1 cellular context compared by ENCODE assay signal in the genomic region with DNA sequence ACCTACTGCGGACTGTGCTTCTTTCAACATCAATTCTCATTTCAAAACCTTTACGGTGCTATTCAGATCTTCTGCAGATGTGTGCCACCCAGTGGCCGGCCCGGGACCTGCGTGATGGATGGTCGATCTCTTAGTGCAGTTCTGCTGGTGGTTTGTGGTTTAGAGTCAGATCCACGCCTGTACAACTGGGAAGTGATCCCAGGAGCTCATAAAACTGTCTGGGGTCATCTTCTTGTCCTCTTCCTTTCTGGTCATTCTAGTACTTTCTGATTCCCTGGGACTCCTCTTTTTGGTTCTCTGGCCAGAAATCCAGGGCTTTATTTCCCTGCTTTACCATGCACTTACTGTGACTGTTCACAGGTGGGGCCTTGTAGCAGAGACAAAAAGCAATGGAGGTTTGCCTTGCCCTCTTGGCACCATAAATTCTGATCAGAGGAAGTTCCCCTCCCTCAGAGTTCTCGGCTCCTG.
A peak's percentile ranks its signal among the peaks of the same experiment; 100 is the strongest.
TF ChIP-seq lines count a peak whose summit lies in the region.

No MANE protein-coding gene starts in this region.

TF ChIP-seq in SK-N-SH, 30 proteins besides CTCF, POLR2A, EP300 and RAD21 (continued from another document):
- TF ChIP-seq SIN3A (IDR thresholded peaks at IDR 0.05; ENCODE audit: borderline replicate concordance, low read depth, low read length) (no peak), EZH2phosphoT487 (IDR thresholded peaks at IDR 0.05; ENCODE audit: borderline replicate concordance, low read depth) (no peak), RCOR1 (IDR thresholded peaks at IDR 0.05; ENCODE audit: low read length) (peak; percentile 13; the same call in 1 of the 2 replicates), FOXM1 (IDR thresholded peaks at IDR 0.05; ENCODE audit: low read depth) (no peak), FOXJ3 (CRISPR knock-in tag; IDR thresholded peaks at IDR 0.05) (no peak), RFX5 (IDR thresholded peaks at IDR 0.05; ENCODE audit: low read length) (0 out of 2 replicates have a peak, but pooled peaks have one; percentile 49), GABPA (IDR thresholded peaks at IDR 0.05; ENCODE audit: low read depth) (no peak), ELF1 (IDR thresholded peaks at IDR 0.05) (no peak)
- TF ChIP-seq, protein P1, sequence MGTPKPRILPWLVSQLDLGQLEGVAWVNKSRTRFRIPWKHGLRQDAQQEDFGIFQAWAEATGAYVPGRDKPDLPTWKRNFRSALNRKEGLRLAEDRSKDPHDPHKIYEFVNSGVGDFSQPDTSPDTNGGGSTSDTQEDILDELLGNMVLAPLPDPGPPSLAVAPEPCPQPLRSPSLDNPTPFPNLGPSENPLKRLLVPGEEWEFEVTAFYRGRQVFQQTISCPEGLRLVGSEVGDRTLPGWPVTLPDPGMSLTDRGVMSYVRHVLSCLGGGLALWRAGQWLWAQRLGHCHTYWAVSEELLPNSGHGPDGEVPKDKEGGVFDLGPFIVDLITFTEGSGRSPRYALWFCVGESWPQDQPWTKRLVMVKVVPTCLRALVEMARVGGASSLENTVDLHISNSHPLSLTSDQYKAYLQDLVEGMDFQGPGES (IDR thresholded peaks at IDR 0.05; ENCODE audit: low read depth, low read length) = no peak
